13 cellular contexts compared by ENCODE assay signal in genomic region chr12:12902036-12902435, GRCh38. TPM values are rescaled to one million over a fixed set of nuclear protein-coding genes. Genes with fewer than 3 reads are reported as not detected.
DNase-seq lines count a peak whose midpoint lies in the region; ATAC-seq, FAIRE-seq and TF ChIP-seq lines count a peak whose summit lies in the region.
"Had no signal": no experiment of that assay in that cellular context is flagged by ENCODE, and none has a peak within 500 bp of the region (broad histone marks: within the 10 kb centered on the region; RNA-seq: fewer than 3 reads in every experiment).

No MANE protein-coding gene starts in this region.

- no peaks in the 10 kb centered on the region for H3K9me3 ChIP-seq in ascending aorta
- H3K9me3 ChIP-seq in left ventricle myocardium inferior (replicated peaks) = no peaks in the 10 kb centered on the region
- H3K9me3 ChIP-seq in small intestine (ENCODE audit: control insufficient read depth, low read depth) = no peaks in the 10 kb centered on the region
- no peaks in the 10 kb centered on the region for H3K9me3 ChIP-seq in T-helper 17 cell (ENCODE audit: control insufficient read depth, low read length, poor library complexity, severe bottlenecking)

- H3K27me3 Mint-ChIP-seq in T-helper 17 cell = peaks cover 56% of the 10 kb centered on the region
- H3K27me3 Mint-ChIP-seq: activated CD4-positive, alpha-beta T cell treated with anti-CD3 and anti-CD28 coated beads, Interleukin-2, amount 10 ng/mL, durations not matched to agents 24 days and 14 days had no signal

- H3K27ac Mint-ChIP-seq in T-helper 17 cell = no peak overlapping the region
- H3K27ac Mint-ChIP-seq: activated CD4-positive, alpha-beta T cell treated with anti-CD3 and anti-CD28 coated beads, Interleukin-2, amount 10 ng/mL, durations not matched to agents 24 days and 14 days; activated naive CD8-positive, alpha-beta T cell; CD4-positive, alpha-beta T cell; IgD-negative memory B cell had no signal

- no peak for FAIRE-seq in small intestine (lab: Jason Lieb, UNC)

- H3K4me3 Mint-ChIP-seq in T-helper 17 cell = no peak overlapping the region
- H3K4me3 Mint-ChIP-seq: activated CD4-positive, alpha-beta T cell treated with anti-CD3 and anti-CD28 coated beads, Interleukin-2, amount 10 ng/mL, durations not matched to agents 24 days and 14 days; activated naive CD8-positive, alpha-beta T cell; CD4-positive, alpha-beta T cell; IgD-negative memory B cell had no signal

- peaks cover 2% of the 10 kb centered on the region for H3K36me3 Mint-ChIP-seq in T-helper 17 cell (ENCODE audit: low read depth)
- H3K36me3 Mint-ChIP-seq: activated naive CD8-positive, alpha-beta T cell; IgD-negative memory B cell had no signal

- ATAC-seq in GM21786 (IDR thresholded peaks at IDR 0.05; ENCODE audit: unreplicated experiment) = no peak
- ATAC-seq in T-helper 17 cell = no peak

- H3K4me1 ChIP-seq in ascending aorta (peaks cover 5 to 55% of the 10 kb centered on the region in 2 donors), left ventricle myocardium inferior (no peaks in the 10 kb centered on the region), small intestine (ENCODE audit: control insufficient read depth in 2 of 2, insufficient read depth in 1 of 2, low read depth in 1 of 2, low read length in 1 of 2) (peaks cover 9 to 13% of the 10 kb centered on the region in 2 donors)

- DNase-seq in HCEC 1CT = peak; percentile 77
- no peak for DNase-seq in ascending aorta (ENCODE audit: low spot score in 2 of 2)
- no peak for DNase-seq in left ventricle myocardium inferior
- peak; percentile 56 for DNase-seq in small intestine
- no peak for DNase-seq in NCI-H524 treated with DMSO at 0.1 percent for 48 hours (lab: John Stamatoyannopoulos, UW)
- no peak for DNase-seq in T-helper 17 cell
- no peak for DNase-seq in NCI-H187 treated with DMSO at 0.1 percent for 48 hours (lab: John Stamatoyannopoulos, UW)
- DNase-seq: activated CD4-positive, alpha-beta T cell treated with anti-CD3 and anti-CD28 coated beads, Interleukin-2, amount 10 ng/mL, durations not matched to agents 24 days and 14 days; CD4-positive, alpha-beta T cell; SHP77 treated with DMSO at 0.1 percent for 48 hours had no signal

- H3K27ac ChIP-seq in ascending aorta = peak overlapping the region; percentile 93 to 96
- peak overlapping the region; percentile 69 for H3K27ac ChIP-seq in left ventricle myocardium inferior (replicated peaks)
- H3K27ac ChIP-seq in small intestine (ENCODE audit: low read depth in 1 of 2, low read length in 1 of 2) = peak overlapping the region; percentile 46 to 68

- TF ChIP-seq CTCF in ascending aorta (IDR thresholded peaks at IDR 0.05) (no peak), left ventricle myocardium inferior (IDR thresholded peaks at IDR 0.05; ENCODE audit: borderline replicate concordance) (no peak)

- peaks cover 5% of the 10 kb centered on the region for H3K4me1 Mint-ChIP-seq in T-helper 17 cell
- H3K4me1 Mint-ChIP-seq: IgD-negative memory B cell had no signal

- H3K27me3 ChIP-seq in ascending aorta (no peaks in the 10 kb centered on the region), left ventricle myocardium inferior (ENCODE audit: low read depth) (peaks cover 35% of the 10 kb centered on the region), small intestine (ENCODE audit: control insufficient read depth in 2 of 2, insufficient read depth in 2 of 2, low read length in 2 of 2) (no peaks in the 10 kb centered on the region)

- intact Hi-C loops in ascending aorta (cut with DNase I) = loop anchor here (5.0 to 10.0 kb wide), 2 partner anchors 295 to 1137 kb away; partner anchors contain the start of gene EMP1
- intact Hi-C loops in left ventricle myocardium inferior (cut with micrococcal nuclease) = no loop called here

- H3K36me3 ChIP-seq in ascending aorta (no peaks in the 10 kb centered on the region), left ventricle myocardium inferior (no peaks in the 10 kb centered on the region), small intestine (ENCODE audit: control insufficient read depth in 2 of 2, insufficient read depth in 2 of 2, low read length in 2 of 2) (no peaks in the 10 kb centered on the region)

- H3K4me3 ChIP-seq in ascending aorta = peak overlapping the region in 1 of 2 donors; percentile 58
- H3K4me3 ChIP-seq in left ventricle myocardium inferior = no peak overlapping the region
- H3K4me3 ChIP-seq in small intestine (ENCODE audit: low read depth in 1 of 2, low read length in 2 of 2) = no peak overlapping the region

RNA-seq across cellular contexts. Expression of gene GPRC5A, which starts 10.7 kb away (rescaled TPM):
- total RNA-seq in ascending aorta (23.8 TPM), left ventricle myocardium inferior (0.77 TPM), T-helper 17 cell (under 1 TPM; 0.02 to 0.26 TPM)
- 10 to 100 TPM; 13.2 to 28.6 (median 15.8) TPM for polyA plus RNA-seq in small intestine
- total RNA-seq: activated CD4-positive, alpha-beta T cell treated with anti-CD3 and anti-CD28 coated beads, Interleukin-2, amount 10 ng/mL, durations not matched to agents 24 days and 14 days had no signal
- polyA plus RNA-seq: IgD-negative memory B cell had no signal

RNA-seq across cellular contexts. Expression of gene GPRC5D, which starts 49.9 kb away (rescaled TPM):
- total RNA-seq in ascending aorta (not detected), left ventricle myocardium inferior (not detected), T-helper 17 cell (not detected)
- polyA plus RNA-seq in small intestine = under 1 TPM in 1 of 3 donors, not detected in 2; 0.22 TPM
- total RNA-seq: activated CD4-positive, alpha-beta T cell treated with anti-CD3 and anti-CD28 coated beads, Interleukin-2, amount 10 ng/mL, durations not matched to agents 24 days and 14 days; CD4-positive, alpha-beta T cell had no signal

Comparison
In these comparisons a context has a peak if more than half of its experiments do, and no peak if none do; other contexts are left out.
1. DNase-seq: peak in HCEC 1CT (single experiment) and small intestine (single experiment); none in ascending aorta (0 of 2), left ventricle myocardium inferior (single experiment), NCI-H524 treated with DMSO at 0.1 percent for 48 hours (single experiment), T-helper 17 cell (0 of 3) and NCI-H187 treated with DMSO at 0.1 percent for 48 hours (single experiment).
2. RNA of gene GPRC5A, which starts 10.7 kb away (total RNA-seq): 23.8 TPM in ascending aorta (single experiment); 0.77 TPM in left ventricle myocardium inferior (single experiment) and 0.02 to 0.26 TPM in T-helper 17 cell; every median in the first group is over 10 times any median in the second.
3. Peak in every context shown above with its lines, with median percentiles within 50 percentile points of each other: H3K27ac ChIP-seq.